Comparison of ENCODE assay signal across 25 cellular contexts in genomic region chr10:77812741-77813140, GRCh38.
"Had no signal": no experiment of that assay in that cellular context is flagged by ENCODE, and none has a peak within 500 bp of the region (broad histone marks: within the 10 kb centered on the region; RNA-seq: fewer than 3 reads in every experiment).

No MANE protein-coding gene starts in this region.

- H3K9me3 ChIP-seq: MG63, SJCRH30 had no signal

- H3K4me1 ChIP-seq: SJCRH30 had no signal

- H3K4me3 ChIP-seq: MG63, SJCRH30 had no signal

- DNase-seq: IMR-90; Karpas-422; KG1; MG63; NCI-H1092; NCI-H1105 treated with DMSO at 0.1 percent for 48 hours; NCI-H1417 treated with DMSO at 0.1 percent for 48 hours; NCI-H146; NCI-H1694 treated with DMSO at 0.1 percent for 48 hours; NCI-H1930; NCI-H2081; NCI-H2107; NCI-H2227 treated with DMSO at 0.1 percent for 48 hours; NCI-H510A; NCI-H524 treated with DMSO at 0.1 percent for 48 hours; NCI-H69; NCI-H774; NK-92 treated with Interleukin-12 subunit alpha and Interleukin-12 subunit beta, amount 100 ng/mL, for 24 hours; PC-3; SHP77 treated with DMSO at 0.1 percent for 48 hours; SJCRH30 had no signal

- ATAC-seq: HepG2, Panc1, Right ventricle myocardium inferior, SK-N-SH treated with all-trans-retinoic acid at 6 μM for 48 hours had no signal

- H3K27me3 ChIP-seq: MG63, SJCRH30 had no signal

- FAIRE-seq: HepG2 had no signal

- H3K27ac ChIP-seq: SJCRH30 had no signal
